34 cellular contexts compared by ENCODE assay signal in genomic region chr15:32667321-32667720, GRCh38. TPM values are rescaled to one million over a fixed set of nuclear protein-coding genes. Genes with fewer than 3 reads are reported as not detected.
"Had no signal": no experiment of that assay in that cellular context is flagged by ENCODE, and none has a peak within 500 bp of the region (broad histone marks: within the 10 kb centered on the region; RNA-seq: fewer than 3 reads in every experiment).

No MANE protein-coding gene starts in this region.

- H3K36me3 Mint-ChIP-seq: activated CD4-positive, alpha-beta memory T cell treated with anti-CD3 and anti-CD28 coated beads for 36 hours; activated naive CD4-positive, alpha-beta T cell treated with anti-CD3 and anti-CD28 coated beads, Interleukin-2, amount 50 U/mL, for 24 hours; activated naive CD8-positive, alpha-beta T cell; brain had no signal

- H3K4me3 Mint-ChIP-seq: activated B cell treated with CpG ODN at 0.5 μM for 24 hours; activated CD4-positive, alpha-beta memory T cell treated with anti-CD3 and anti-CD28 coated beads for 36 hours; activated CD4-positive, alpha-beta T cell treated with anti-CD3 and anti-CD28 coated beads, Interleukin-2, amount 10 ng/mL, durations not matched to agents 24 days and 14 days; activated CD8-positive, alpha-beta T cell treated with anti-CD3 and anti-CD28 coated beads for 36 hours; activated naive CD4-positive, alpha-beta T cell treated with anti-CD3 and anti-CD28 coated beads, Interleukin-2, amount 10 ng/mL, durations not matched to agents 7 days and 5 days; activated naive CD4-positive, alpha-beta T cell treated with anti-CD3 and anti-CD28 coated beads, Interleukin-2, amount 50 U/mL, for 24 hours; activated naive CD8-positive, alpha-beta T cell; activated naive CD8-positive, alpha-beta T cell treated with anti-CD3 and anti-CD28 coated beads, Interleukin-2, amount 10 ng/mL, durations not matched to agents 7 days and 5 days; activated naive CD8-positive, alpha-beta T cell treated with anti-CD3 and anti-CD28 coated beads, Interleukin-2, amount 50 U/mL, for 24 hours; activated T-cell treated with anti-CD3 and anti-CD28 coated beads, Interleukin-2, amount 50 U/mL, for 24 hours; brain; T-helper 1 cell treated with Interleukin-12 subunit alpha and Interleukin-12 subunit beta and Interleukin-4 antibody, amounts not matched to agents 30 μg/mL and 1 μg/mL, for 36 hours; T-helper 2 cell treated with Interferon-gamma antibody and Interleukin-4, amounts not matched to agents 5 μg/mL and 100 μg/mL, for 36 hours had no signal

- DNase-seq: activated B cell treated with CpG ODN at 0.5 μM for 24 hours; activated CD4-positive, alpha-beta memory T cell treated with anti-CD3 and anti-CD28 coated beads for 36 hours; activated CD4-positive, alpha-beta T cell treated with anti-CD3 and anti-CD28 coated beads for 4 hours; activated CD4-positive, alpha-beta T cell treated with anti-CD3 and anti-CD28 coated beads, Interleukin-2, amount 10 ng/mL, durations not matched to agents 24 days and 14 days; activated CD4-positive, alpha-beta T cell treated with anti-CD3 and anti-CD28 coated beads, Interleukin-2, amount 50 U/mL, for 1 hour; activated CD4-positive, alpha-beta T cell treated with anti-CD3 and anti-CD28 coated beads, Interleukin-2, amount 50 U/mL, for 4 hours; activated CD4-positive, CD25-positive, alpha-beta regulatory T cell treated with anti-CD3 and anti-CD28 coated beads, Interleukin-2, amount 50 U/mL, for 72 hours; activated CD8-positive, alpha-beta memory T cell treated with anti-CD3 and anti-CD28 coated beads, Interleukin-2, amount 50 U/mL, for 4 hours; activated CD8-positive, alpha-beta T cell treated with anti-CD3 and anti-CD28 coated beads for 36 hours; activated effector memory CD4-positive, alpha-beta T cell treated with Interleukin-2 at 50 U/mL for 16 hours; activated gamma-delta T cell; activated naive CD4-positive, alpha-beta T cell treated with anti-CD3 and anti-CD28 coated beads, Interleukin-2, amount 10 ng/mL, durations not matched to agents 7 days and 5 days; activated naive CD4-positive, alpha-beta T cell treated with Interleukin-2 at 50 U/mL for 16 hours; activated naive CD8-positive, alpha-beta T cell treated with anti-CD3 and anti-CD28 coated beads, Interleukin-2, amount 10 ng/mL, durations not matched to agents 7 days and 5 days; activated naive CD8-positive, alpha-beta T cell treated with anti-CD3 and anti-CD28 coated beads, Interleukin-2, amount 50 U/mL, for 24 hours; activated T-cell treated with anti-CD3 and anti-CD28 coated beads for 4 hours; activated T-cell treated with anti-CD3 and anti-CD28 coated beads, Interleukin-2, amount 50 U/mL, for 24 hours; activated T-cell treated with anti-CD3 and anti-CD28 coated beads, Interleukin-2, amount 50 U/mL, for 48 hours; amygdala; anterior cingulate cortex; caudate nucleus; T-helper 1 cell; T-helper 2 cell; T-helper 9 cell had no signal

- H3K9me3 Mint-ChIP-seq: activated B cell treated with CpG ODN at 0.5 μM for 24 hours; activated CD4-positive, alpha-beta memory T cell treated with anti-CD3 and anti-CD28 coated beads for 36 hours; activated CD4-positive, alpha-beta T cell treated with anti-CD3 and anti-CD28 coated beads, Interleukin-2, amount 10 ng/mL, durations not matched to agents 24 days and 14 days; activated CD8-positive, alpha-beta T cell treated with anti-CD3 and anti-CD28 coated beads for 36 hours; activated naive CD4-positive, alpha-beta T cell treated with anti-CD3 and anti-CD28 coated beads, Interleukin-2, amount 10 ng/mL, durations not matched to agents 7 days and 5 days; activated naive CD4-positive, alpha-beta T cell treated with anti-CD3 and anti-CD28 coated beads, Interleukin-2, amount 50 U/mL, for 24 hours; activated naive CD8-positive, alpha-beta T cell treated with anti-CD3 and anti-CD28 coated beads, Interleukin-2, amount 10 ng/mL, durations not matched to agents 7 days and 5 days; activated naive CD8-positive, alpha-beta T cell treated with anti-CD3 and anti-CD28 coated beads, Interleukin-2, amount 50 U/mL, for 24 hours; activated T-cell treated with anti-CD3 and anti-CD28 coated beads, Interleukin-2, amount 50 U/mL, for 24 hours; activated T-helper 2 cell treated with anti-CD3 and anti-CD28 coated beads, Interferon-gamma antibody, Interleukin-2, Interleukin-4, amounts not matched to agents 10 μg/mL and 5 μg/mL and 100 μg/mL, durations not matched to agents 14 hours and 24 hours and 36 hours; brain; T-helper 1 cell treated with Interleukin-12 subunit alpha and Interleukin-12 subunit beta and Interleukin-4 antibody, amounts not matched to agents 30 μg/mL and 1 μg/mL, for 36 hours; T-helper 2 cell treated with Interferon-gamma antibody and Interleukin-4, amounts not matched to agents 5 μg/mL and 100 μg/mL, for 36 hours had no signal

- ATAC-seq: activated CD8-positive, alpha-beta T cell treated with anti-CD3 and anti-CD28 coated beads for 36 hours; activated naive CD8-positive, alpha-beta T cell treated with anti-CD3 and anti-CD28 coated beads, Interleukin-2, amount 50 U/mL, for 24 hours had no signal

- H3K27me3 ChIP-seq: ascending aorta, cardiac muscle cell had no signal

- H3K4me1 Mint-ChIP-seq: activated B cell treated with CpG ODN at 0.5 μM for 24 hours; activated naive CD4-positive, alpha-beta T cell treated with anti-CD3 and anti-CD28 coated beads, Interleukin-2, amount 10 ng/mL, durations not matched to agents 7 days and 5 days; activated naive CD8-positive, alpha-beta T cell treated with anti-CD3 and anti-CD28 coated beads, Interleukin-2, amount 10 ng/mL, durations not matched to agents 7 days and 5 days; activated naive CD8-positive, alpha-beta T cell treated with anti-CD3 and anti-CD28 coated beads, Interleukin-2, amount 50 U/mL, for 24 hours had no signal

- H3K4me3 ChIP-seq: ascending aorta, cardiac muscle cell had no signal

- H3K27ac Mint-ChIP-seq: activated B cell treated with CpG ODN at 0.5 μM for 24 hours; activated CD4-positive, alpha-beta memory T cell treated with anti-CD3 and anti-CD28 coated beads for 36 hours; activated CD4-positive, alpha-beta T cell treated with anti-CD3 and anti-CD28 coated beads, Interleukin-2, amount 10 ng/mL, durations not matched to agents 24 days and 14 days; activated CD8-positive, alpha-beta T cell treated with anti-CD3 and anti-CD28 coated beads for 36 hours; activated naive CD4-positive, alpha-beta T cell treated with anti-CD3 and anti-CD28 coated beads, Interleukin-2, amount 10 ng/mL, durations not matched to agents 7 days and 5 days; activated naive CD4-positive, alpha-beta T cell treated with anti-CD3 and anti-CD28 coated beads, Interleukin-2, amount 50 U/mL, for 24 hours; activated naive CD8-positive, alpha-beta T cell; activated naive CD8-positive, alpha-beta T cell treated with anti-CD3 and anti-CD28 coated beads, Interleukin-2, amount 10 ng/mL, durations not matched to agents 7 days and 5 days; activated naive CD8-positive, alpha-beta T cell treated with anti-CD3 and anti-CD28 coated beads, Interleukin-2, amount 50 U/mL, for 24 hours; activated T-cell treated with anti-CD3 and anti-CD28 coated beads, Interleukin-2, amount 50 U/mL, for 24 hours; activated T-helper 2 cell treated with anti-CD3 and anti-CD28 coated beads, Interferon-gamma antibody, Interleukin-2, Interleukin-4, amounts not matched to agents 10 μg/mL and 5 μg/mL and 100 μg/mL, durations not matched to agents 14 hours and 24 hours and 36 hours; brain; T-helper 1 cell treated with Interleukin-12 subunit alpha and Interleukin-12 subunit beta and Interleukin-4 antibody, amounts not matched to agents 30 μg/mL and 1 μg/mL, for 36 hours; T-helper 2 cell treated with Interferon-gamma antibody and Interleukin-4, amounts not matched to agents 5 μg/mL and 100 μg/mL, for 36 hours had no signal

- H3K27ac ChIP-seq: ascending aorta, cardiac muscle cell, VCaP had no signal

RNA-seq across cellular contexts. Expression of gene SCG5, which starts 25.8 kb away (rescaled TPM):
- total RNA-seq: ascending aorta had no signal

RNA-seq across cellular contexts. Expression of gene GREM1, which starts 50.5 kb away (rescaled TPM):
- total RNA-seq: activated B cell treated with CpG ODN at 0.5 μM for 24 hours; activated CD4-positive, alpha-beta memory T cell treated with anti-CD3 and anti-CD28 coated beads for 36 hours; activated CD4-positive, alpha-beta T cell treated with anti-CD3 and anti-CD28 coated beads, Interleukin-2, amount 10 ng/mL, durations not matched to agents 24 days and 14 days; activated CD8-positive, alpha-beta memory T cell treated with anti-CD3 and anti-CD28 coated beads for 36 hours; activated CD8-positive, alpha-beta T cell treated with anti-CD3 and anti-CD28 coated beads for 36 hours; activated naive CD8-positive, alpha-beta T cell treated with anti-CD3 and anti-CD28 coated beads, Interleukin-2, amount 10 ng/mL, durations not matched to agents 7 days and 5 days; activated T-helper 2 cell treated with anti-CD3 and anti-CD28 coated beads, Interferon-gamma antibody, Interleukin-2, Interleukin-4, amounts not matched to agents 10 μg/mL and 5 μg/mL and 100 μg/mL, durations not matched to agents 14 hours and 24 hours and 36 hours; ascending aorta had no signal

RNA-seq across cellular contexts. Expression of gene ARHGAP11A, which starts 52.0 kb away (rescaled TPM):
- total RNA-seq: ascending aorta had no signal
